In the genomic region with DNA sequence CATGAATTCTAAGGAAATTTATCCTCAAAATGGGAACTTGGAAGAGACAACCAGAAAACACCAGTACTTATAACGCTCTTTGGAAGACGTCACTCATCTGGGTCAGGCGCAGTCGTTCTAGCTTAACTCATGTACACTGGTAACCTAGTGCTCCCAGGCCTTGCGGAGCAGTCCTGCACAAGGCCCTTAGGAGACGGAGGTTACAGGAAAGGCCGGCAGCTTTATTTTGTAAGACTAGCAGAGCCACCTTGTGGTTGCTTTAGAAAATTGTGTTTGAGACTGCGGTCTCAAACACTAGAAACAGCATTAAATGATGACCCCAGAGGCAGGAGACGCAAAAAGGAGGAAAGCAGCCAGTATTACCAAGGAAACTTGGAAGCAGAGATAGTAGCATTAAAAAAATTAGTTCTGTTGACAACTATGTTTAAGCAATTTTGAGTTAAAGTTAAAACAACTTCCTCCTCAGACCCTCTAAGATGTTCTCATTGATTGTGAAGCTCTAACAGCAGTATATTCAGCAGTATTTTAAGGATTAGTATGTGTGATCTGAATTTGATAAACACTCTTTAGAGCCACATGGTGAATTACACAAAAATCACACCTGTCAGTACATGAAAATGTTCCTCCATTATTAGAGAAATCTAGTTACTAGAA, we compare ENCODE assay signal across 8 cellular contexts.
DNase-seq lines count a peak whose midpoint lies in the region; ATAC-seq and TF ChIP-seq lines count a peak whose summit lies in the region.

No MANE protein-coding gene starts in this region.

- no peaks in the 10 kb centered on the region for H3K36me3 Mint-ChIP-seq in activated naive CD8-positive, alpha-beta T cell
- H3K36me3 Mint-ChIP-seq in activated naive CD8-positive, alpha-beta T cell treated with anti-CD3 and anti-CD28 coated beads, Interleukin-2, amount 50 U/mL, for 24 hours (ENCODE audit: low read depth) = no peaks in the 10 kb centered on the region

- H3K4me1 Mint-ChIP-seq in activated naive CD8-positive, alpha-beta T cell (ENCODE audit: low read depth) = peaks cover 9% of the 10 kb centered on the region
- H3K4me1 Mint-ChIP-seq in activated naive CD8-positive, alpha-beta T cell treated with anti-CD3 and anti-CD28 coated beads, Interleukin-2, amount 50 U/mL, for 24 hours = no peaks in the 10 kb centered on the region

- no peaks in the 10 kb centered on the region for H3K9me3 Mint-ChIP-seq in activated naive CD8-positive, alpha-beta T cell (ENCODE audit: low read depth)
- peaks cover 2% of the 10 kb centered on the region for H3K9me3 Mint-ChIP-seq in activated naive CD8-positive, alpha-beta T cell treated with anti-CD3 and anti-CD28 coated beads, Interleukin-2, amount 50 U/mL, for 24 hours

- peak overlapping the region; percentile 2 for H3K4me3 Mint-ChIP-seq in activated naive CD8-positive, alpha-beta T cell
- no peak overlapping the region for H3K4me3 Mint-ChIP-seq in activated naive CD8-positive, alpha-beta T cell treated with anti-CD3 and anti-CD28 coated beads, Interleukin-2, amount 50 U/mL, for 24 hours

- peak; percentile 67 for TF ChIP-seq CTCF in epithelial cell of esophagus (IDR thresholded peaks at IDR 0.05; ENCODE audit: insufficient read depth, low read depth, low read length, missing control alignments)

- no peak for ATAC-seq in activated naive CD8-positive, alpha-beta T cell treated with anti-CD3 and anti-CD28 coated beads, Interleukin-2, amount 50 U/mL, for 24 hours
- ATAC-seq in HG03196 (IDR thresholded peaks at IDR 0.05; ENCODE audit: unreplicated experiment) (no peak), HG02840 (IDR thresholded peaks at IDR 0.05; ENCODE audit: low FRiP score, unreplicated experiment) (no peak)

- H3K27ac Mint-ChIP-seq in activated naive CD8-positive, alpha-beta T cell = no peak overlapping the region
- H3K27ac Mint-ChIP-seq in activated naive CD8-positive, alpha-beta T cell treated with anti-CD3 and anti-CD28 coated beads, Interleukin-2, amount 50 U/mL, for 24 hours = no peak overlapping the region

- no peak for DNase-seq in activated naive CD8-positive, alpha-beta T cell treated with anti-CD3 and anti-CD28 coated beads, Interleukin-2, amount 50 U/mL, for 24 hours
- DNase-seq in NAMALWA (ENCODE audit: low spot score) = peak; percentile 68
- peak; percentile 86 to 93 for DNase-seq in SHP77 (lab: John Stamatoyannopoulos, UW)
- peak; percentile 71 for DNase-seq in epithelial cell of esophagus (ENCODE audit: low read depth)
- DNase-seq in middle frontal gyrus (ENCODE audit: extremely low spot score, low spot score) = peak; percentile 20

- no peak overlapping the region for H3K4me3 ChIP-seq in epithelial cell of esophagus (ENCODE audit: low read length)

- H3K27me3 Mint-ChIP-seq in activated naive CD8-positive, alpha-beta T cell = peaks cover 30% of the 10 kb centered on the region
- peaks cover 40% of the 10 kb centered on the region for H3K27me3 Mint-ChIP-seq in activated naive CD8-positive, alpha-beta T cell treated with anti-CD3 and anti-CD28 coated beads, Interleukin-2, amount 50 U/mL, for 24 hours
